Comparison of ENCODE assay signal across 8 cellular contexts in the genomic region with DNA sequence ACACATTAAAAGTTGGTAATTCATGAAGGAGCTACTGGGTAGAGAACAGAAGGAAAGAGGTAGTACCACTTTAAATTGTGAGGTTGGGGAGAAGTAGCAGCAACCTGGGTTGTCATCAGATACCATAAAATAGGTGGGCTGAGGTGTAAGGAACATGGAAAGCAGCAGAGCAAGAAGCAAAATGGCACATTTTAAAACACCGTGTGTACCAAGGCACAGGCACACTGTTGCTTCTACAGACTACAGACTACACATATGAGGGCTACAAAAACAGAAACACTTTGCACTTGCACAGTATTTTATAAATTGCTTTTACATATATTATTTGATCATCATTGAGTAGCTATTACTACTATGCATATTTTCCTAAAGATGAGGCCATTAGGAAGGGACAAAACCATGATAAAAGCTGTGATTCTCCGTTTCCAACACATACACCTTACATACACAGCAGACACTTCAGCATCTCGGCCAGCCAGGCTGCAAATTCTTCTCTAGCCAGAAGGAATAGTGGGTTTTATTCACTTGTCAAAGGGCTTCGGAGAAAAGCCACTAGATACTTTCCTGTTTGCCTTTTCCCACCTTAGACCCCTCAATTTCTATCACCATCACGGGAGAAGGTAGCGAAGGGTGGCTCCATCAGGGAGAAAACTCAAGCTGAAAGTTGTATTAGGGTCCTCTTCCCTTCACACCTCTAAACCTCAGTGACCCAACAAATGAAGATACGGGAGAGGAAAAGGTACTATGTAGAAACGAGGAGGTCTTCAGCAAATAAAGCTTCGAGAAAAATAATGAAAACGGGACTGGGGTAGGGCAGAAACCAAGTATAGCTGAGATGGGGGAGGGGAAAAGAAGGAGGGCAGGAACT. TPM values are rescaled to one million over a fixed set of nuclear protein-coding genes. Genes with fewer than 3 reads are reported as not detected.
A peak's percentile ranks its signal among the peaks of the same experiment; 100 is the strongest.
DNase-seq lines count a peak whose midpoint lies in the region; ATAC-seq and TF ChIP-seq lines count a peak whose summit lies in the region.

No MANE protein-coding gene starts in this region.

- 24% methylated on average over 10 of the region's 10 CpGs for WGBS in liver
- WGBS in upper lobe of left lung, 2 donors = 13 to 15% methylated on average over 10 of the region's 10 CpGs

- peak overlapping the region; percentile 76 to 95 (median 88) for H3K4me3 ChIP-seq in BLaER1 treated with 17β-estradiol and CSF1 and Interleukin-3, amounts not matched to agents 10 nM and 100 nM
- H3K4me3 ChIP-seq in liver (ENCODE audit: low read depth in 1 of 3, low read length in 3 of 3) (peak overlapping the region; percentile 84 to 98 (median 95)), upper lobe of left lung (peak overlapping the region; percentile 80 to 93 (median 90))

- TF ChIP-seq RAD21 in liver (IDR thresholded peaks at IDR 0.05) = no peak

- intact Hi-C loops in posterior cingulate gyrus (cut with DNase I) = loop anchor here (1.0 to 5.0 kb wide), 2 partner anchors 96 to 184 kb away; a partner anchor contains a TSS

- peak overlapping the region; percentile 85 to 97 (median 93) for H3K27ac ChIP-seq in BLaER1 treated with 17β-estradiol and CSF1 and Interleukin-3, amounts not matched to agents 10 nM and 100 nM
- H3K27ac ChIP-seq in liver (ENCODE audit: low read depth in 1 of 2, low read length in 2 of 2) (peak overlapping the region; percentile 92 to 96), upper lobe of left lung (peak overlapping the region; percentile 96 to 99 (median 97))

- H3K4me2 ChIP-seq in BLaER1 treated with 17β-estradiol and CSF1 and Interleukin-3, amounts not matched to agents 10 nM and 100 nM = peak overlapping the region; percentile 82 to 100 (median 97)

- H3K9me3 ChIP-seq in BLaER1 treated with 17β-estradiol and CSF1 and Interleukin-3, amounts not matched to agents 10 nM and 100 nM (replicated peaks in 1 of 11) = no peaks in the 10 kb centered on the region
- no peaks in the 10 kb centered on the region for H3K9me3 ChIP-seq in liver (ENCODE audit: control insufficient read depth in 4 of 4, low read length in 3 of 4)
- H3K9me3 ChIP-seq in upper lobe of left lung = no peaks in the 10 kb centered on the region

- peaks cover 21 to 41% (median 30%) of the 10 kb centered on the region in 11 experiments for H3K36me3 ChIP-seq in BLaER1 treated with 17β-estradiol and CSF1 and Interleukin-3, amounts not matched to agents 10 nM and 100 nM
- H3K36me3 ChIP-seq in liver (ENCODE audit: control insufficient read depth in 4 of 4, insufficient read depth in 3 of 4, low read depth in 1 of 4, low read length in 3 of 4) (peaks cover 0 to 6% (median 1%) of the 10 kb centered on the region in 4 donors), upper lobe of left lung (peaks cover 5 to 30% (median 9%) of the 10 kb centered on the region in 4 donors)

- H3K27me3 ChIP-seq in BLaER1 treated with 17β-estradiol and CSF1 and Interleukin-3, amounts not matched to agents 10 nM and 100 nM = no peaks in the 10 kb centered on the region
- no peaks in the 10 kb centered on the region for H3K27me3 ChIP-seq in liver (ENCODE audit: control insufficient read depth in 4 of 4, insufficient read depth in 4 of 4, low read length in 3 of 4)
- H3K27me3 ChIP-seq in upper lobe of left lung = no peaks in the 10 kb centered on the region

- H4K20me1 ChIP-seq in BLaER1 treated with 17β-estradiol and CSF1 and Interleukin-3, amounts not matched to agents 10 nM and 100 nM = peaks cover 0 to 48% (median 13%) of the 10 kb centered on the region in 11 experiments; a peak in 12 of 22 replicates

- DNase-seq in amniotic epithelial cell (ENCODE audit: low read depth) = peak; percentile 15
- no peak for DNase-seq in upper lobe of left lung
- no peak for DNase-seq in Kasumi-1 (lab: John Stamatoyannopoulos, UW)
- DNase-seq in posterior cingulate gyrus = no peak
- no peak for DNase-seq in NK-92 (lab: John Stamatoyannopoulos, UW; ENCODE audit: unreplicated experiment)

- no peak for TF ChIP-seq POLR2A in upper lobe of left lung (IDR thresholded peaks at IDR 0.05)

- H3K9ac ChIP-seq in BLaER1 treated with 17β-estradiol and CSF1 and Interleukin-3, amounts not matched to agents 10 nM and 100 nM = peak overlapping the region; percentile 88 to 97 (median 93)
- H3K9ac ChIP-seq in liver (ENCODE audit: low read depth in 1 of 2, low read length in 2 of 2) = peak overlapping the region; percentile 74 to 83

- no peak for TF ChIP-seq EP300 in upper lobe of left lung (IDR thresholded peaks at IDR 0.05)

- H3K4me1 ChIP-seq in BLaER1 treated with 17β-estradiol and CSF1 and Interleukin-3, amounts not matched to agents 10 nM and 100 nM = peaks cover 55 to 76% (median 65%) of the 10 kb centered on the region in 10 experiments
- H3K4me1 ChIP-seq in liver (ENCODE audit: control insufficient read depth in 4 of 4, insufficient read depth in 4 of 4, low read length in 3 of 4) = peaks cover 6 to 32% (median 20%) of the 10 kb centered on the region in 4 donors
- H3K4me1 ChIP-seq in upper lobe of left lung = peaks cover 31 to 49% (median 40%) of the 10 kb centered on the region in 4 donors

- TF ChIP-seq CTCF in liver (IDR thresholded peaks at IDR 0.05; ENCODE audit: low read depth, low read length, missing input control) (no peak), upper lobe of left lung (IDR thresholded peaks at IDR 0.05) (no peak)

- ATAC-seq in HG03066 (IDR thresholded peaks at IDR 0.05; ENCODE audit: low read depth, unreplicated experiment) (peak; percentile 1), upper lobe of left lung (ENCODE audit: low FRiP score in 2 of 2) (peak in 1 of 2 donors; percentile 0)

TF ChIP-seq in liver, 16 proteins besides CTCF, POLR2A, EP300 and RAD21:
- TF ChIP-seq, protein P1, sequence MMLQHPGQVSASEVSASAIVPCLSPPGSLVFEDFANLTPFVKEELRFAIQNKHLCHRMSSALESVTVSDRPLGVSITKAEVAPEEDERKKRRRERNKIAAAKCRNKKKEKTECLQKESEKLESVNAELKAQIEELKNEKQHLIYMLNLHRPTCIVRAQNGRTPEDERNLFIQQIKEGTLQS (IDR thresholded peaks at IDR 0.05) = no peak
- TF ChIP-seq FOXA1 (IDR thresholded peaks at IDR 0.05) (no peak), HNF4G (IDR thresholded peaks at IDR 0.05) (no peak)
- TF ChIP-seq, protein P2, sequence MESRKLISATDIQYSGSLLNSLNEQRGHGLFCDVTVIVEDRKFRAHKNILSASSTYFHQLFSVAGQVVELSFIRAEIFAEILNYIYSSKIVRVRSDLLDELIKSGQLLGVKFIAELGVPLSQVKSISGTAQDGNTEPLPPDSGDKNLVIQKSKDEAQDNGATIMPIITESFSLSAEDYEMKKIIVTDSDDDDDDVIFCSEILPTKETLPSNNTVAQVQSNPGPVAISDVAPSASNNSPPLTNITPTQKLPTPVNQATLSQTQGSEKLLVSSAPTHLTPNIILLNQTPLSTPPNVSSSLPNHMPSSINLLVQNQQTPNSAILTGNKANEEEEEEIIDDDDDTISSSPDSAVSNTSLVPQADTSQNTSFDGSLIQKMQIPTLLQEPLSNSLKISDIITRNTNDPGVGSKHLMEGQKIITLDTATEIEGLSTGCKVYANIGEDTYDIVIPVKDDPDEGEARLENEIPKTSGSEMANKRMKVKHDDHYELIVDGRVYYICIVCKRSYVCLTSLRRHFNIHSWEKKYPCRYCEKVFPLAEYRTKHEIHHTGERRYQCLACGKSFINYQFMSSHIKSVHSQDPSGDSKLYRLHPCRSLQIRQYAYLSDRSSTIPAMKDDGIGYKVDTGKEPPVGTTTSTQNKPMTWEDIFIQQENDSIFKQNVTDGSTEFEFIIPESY (IDR thresholded peaks at IDR 0.05) = no peak

RNA-seq across cellular contexts. Expression of a gene that starts 1.6 kb away (rescaled TPM):
- total RNA-seq in liver (10 to 100 TPM; 16.7 to 21.0 TPM), upper lobe of left lung (10 to 100 TPM; 23.0 to 47.3 (median 32.8) TPM)
- 10 to 100 TPM; 21.6 to 29.4 TPM for polyA plus RNA-seq in liver

RNA-seq across cellular contexts. Expression of a gene that starts 4.9 kb away (rescaled TPM):
- total RNA-seq in liver = 10 to 100 TPM in 1 of 2 donors, 1 to 10 TPM in 1; 6.9 to 10.5 TPM
- 1 to 10 TPM; 2.1 to 3.3 TPM for polyA plus RNA-seq in liver
- 100 to 1,000 TPM in 1 of 6 donors, 10 to 100 TPM in 5; 16.7 to 251 (median 37.3) TPM for total RNA-seq in upper lobe of left lung

RNA-seq across cellular contexts. Expression of a gene that starts 39.7 kb away (rescaled TPM):
- 1 to 10 TPM; 1.1 to 4.5 TPM for total RNA-seq in liver
- 1 to 10 TPM; 2.1 to 2.7 TPM for polyA plus RNA-seq in liver
- total RNA-seq in upper lobe of left lung = 10 to 100 TPM in 1 of 6 donors, 1 to 10 TPM in 4, under 1 TPM in 1; 0.91 to 45.1 (median 1.5) TPM

RNA-seq across cellular contexts. Expression of a gene that starts 40.5 kb away (rescaled TPM):
- total RNA-seq in liver (10 to 100 TPM in 1 of 2 donors, 1 to 10 TPM in 1; 8.6 to 22.6 TPM), upper lobe of left lung (10 to 100 TPM; 11.7 to 27.9 (median 21.7) TPM)
- 1 to 10 TPM; 5.1 to 7.3 TPM for polyA plus RNA-seq in liver

RNA-seq across cellular contexts. Expression of a gene that starts 47.8 kb away (rescaled TPM):
- total RNA-seq in liver (10 to 100 TPM; 40.7 to 44.0 TPM), upper lobe of left lung (100 to 1,000 TPM in 4 of 6 donors, 10 to 100 TPM in 2; 53.4 to 139 (median 116) TPM)
- polyA plus RNA-seq in liver = 10 to 100 TPM; 20.7 to 36.0 TPM
